35 cellular contexts compared by ENCODE assay signal in the genomic region with DNA sequence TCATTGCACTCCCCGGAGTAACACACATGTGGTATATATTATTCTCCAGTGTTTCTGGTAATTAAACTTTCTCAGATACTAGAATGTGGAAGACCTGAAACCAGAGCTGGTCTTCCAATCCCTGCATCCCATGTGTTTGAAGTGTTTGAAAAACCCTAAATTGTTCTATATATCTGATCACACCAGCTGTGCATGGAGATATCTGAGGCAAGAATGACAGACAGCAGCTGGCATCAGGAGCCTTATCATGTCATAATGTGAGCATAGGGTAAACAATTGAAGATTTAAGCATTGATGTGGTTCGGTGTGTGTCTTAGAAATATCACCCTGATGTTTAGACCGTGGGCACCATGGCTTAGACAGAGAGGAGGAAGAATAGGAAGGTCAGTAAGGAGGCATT.
"Had no signal": no experiment of that assay in that cellular context is flagged by ENCODE, and none has a peak within 500 bp of the region (broad histone marks: within the 10 kb centered on the region; RNA-seq: fewer than 3 reads in every experiment).

No MANE protein-coding gene starts in this region.

- H3K4me3 ChIP-seq: ascending aorta, body of pancreas, breast epithelium, Peyer's patch had no signal

- H3K27me3 ChIP-seq: ascending aorta, body of pancreas, breast epithelium, Peyer's patch had no signal

- H3K9me3 ChIP-seq: ascending aorta, body of pancreas, breast epithelium, Peyer's patch had no signal

- H3K4me2 ChIP-seq: KMS-11 had no signal

- H3K4me1 ChIP-seq: ascending aorta, body of pancreas, breast epithelium, Peyer's patch had no signal

- H3K27ac ChIP-seq: ascending aorta, body of pancreas, breast epithelium, KMS-11, Peyer's patch, VCaP had no signal

- H3K9ac ChIP-seq: KMS-11 had no signal

- DNase-seq: activated B cell treated with CpG ODN at 0.5 μM for 24 hours; activated CD4-positive, alpha-beta memory T cell treated with anti-CD3 and anti-CD28 coated beads, Interleukin-2, amount 10 ng/mL, durations not matched to agents 7 days and 5 days; activated CD4-positive, alpha-beta T cell treated with anti-CD3 and anti-CD28 coated beads for 48 hours; activated CD4-positive, CD25-positive, alpha-beta regulatory T cell treated with anti-CD3 and anti-CD28 coated beads, Interleukin-2, amount 50 U/mL, for 72 hours; activated CD8-positive, alpha-beta memory T cell treated with anti-CD3 and anti-CD28 coated beads for 24 hours; activated CD8-positive, alpha-beta memory T cell treated with anti-CD3 and anti-CD28 coated beads, Interleukin-2, amount 10 ng/mL, durations not matched to agents 7 days and 5 days; activated CD8-positive, alpha-beta memory T cell treated with anti-CD3 and anti-CD28 coated beads, Interleukin-2, amount 50 U/mL, for 48 hours; activated effector memory CD4-positive, alpha-beta T cell treated with Interleukin-2 at 50 U/mL for 16 hours; activated naive CD4-positive, alpha-beta T cell treated with anti-CD3 and anti-CD28 coated beads, Interleukin-2, amount 10 ng/mL, durations not matched to agents 7 days and 5 days; activated naive CD8-positive, alpha-beta T cell treated with anti-CD3 and anti-CD28 coated beads for 36 hours; activated T-cell treated with anti-CD3 and anti-CD28 coated beads, Interleukin-2, amount 50 U/mL, for 48 hours; amygdala; body of pancreas; MM.1S; MV-4-11; NCI-H1092; NCI-H1436 treated with DMSO at 0.1 percent for 48 hours; NCI-H1694 treated with DMSO at 0.1 percent for 48 hours; NCI-H2029; NCI-H2227 treated with DMSO at 0.1 percent for 48 hours; NCI-H446; NCI-H510A treated with DMSO at 0.1 percent for 48 hours; NCI-H748 treated with DMSO at 0.1 percent for 48 hours; NK-92 treated with Interleukin-12 subunit alpha and Interleukin-12 subunit beta, amount 100 ng/mL, for 24 hours; PC-3; Peyer's patch; RPMI8226; SHP77 treated with DMSO at 0.1 percent for 48 hours; T-cell; T-helper 17 cell; T-helper 9 cell had no signal

- H3K36me3 ChIP-seq: ascending aorta, breast epithelium, Peyer's patch had no signal
